21 cellular contexts compared by ENCODE assay signal in the genomic region with DNA sequence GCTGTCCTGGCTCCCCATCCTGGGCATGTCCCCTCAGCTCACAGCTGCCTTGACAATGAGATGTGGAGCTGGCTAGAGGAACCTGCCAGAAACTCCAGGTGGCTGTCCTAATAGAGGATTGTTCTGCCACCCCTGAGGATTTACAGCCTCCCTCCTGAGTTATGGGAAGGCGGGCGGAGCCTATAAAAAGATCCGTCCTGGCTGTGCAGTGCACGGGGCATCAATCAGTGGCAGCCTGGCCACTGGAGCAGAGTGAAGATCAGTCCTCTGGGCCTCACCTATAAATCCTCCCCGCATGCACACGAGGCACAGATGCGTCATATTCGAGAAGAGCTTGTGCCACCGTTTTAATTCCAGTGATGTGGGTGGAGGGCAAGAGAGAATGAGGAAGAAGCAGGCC.
"Had no signal": no experiment of that assay in that cellular context is flagged by ENCODE, and none has a peak within 500 bp of the region (broad histone marks: within the 10 kb centered on the region; RNA-seq: fewer than 3 reads in every experiment).

No MANE protein-coding gene starts in this region.

- H3K4me1 ChIP-seq: body of pancreas, esophagus muscularis mucosa, heart right ventricle, stomach, vagina had no signal

- H3K36me3 ChIP-seq: esophagus muscularis mucosa, heart right ventricle, ovary, stomach, vagina had no signal

- H3K27ac ChIP-seq: body of pancreas, esophagus muscularis mucosa, heart right ventricle, ovary, stomach, vagina had no signal

- H3K4me3 ChIP-seq: body of pancreas, esophagus muscularis mucosa, heart right ventricle, ovary, smooth muscle cell, stomach, vagina had no signal

- H3K9me3 ChIP-seq: body of pancreas, esophagus muscularis mucosa, heart right ventricle, ovary, stomach, vagina had no signal

- DNase-seq: activated B cell treated with CpG ODN at 0.5 μM for 24 hours; activated CD4-positive, alpha-beta T cell treated with anti-CD3 and anti-CD28 coated beads, Interleukin-2, amount 10 ng/mL, durations not matched to agents 7 days and 5 days; activated CD8-positive, alpha-beta T cell treated with anti-CD3 and anti-CD28 coated beads, Interleukin-2, amount 10 ng/mL, durations not matched to agents 7 days and 5 days; activated naive CD4-positive, alpha-beta T cell treated with Interleukin-2 at 50 U/mL for 16 hours; activated naive CD8-positive, alpha-beta T cell treated with anti-CD3 and anti-CD28 coated beads, Interleukin-2, amount 10 ng/mL, durations not matched to agents 7 days and 5 days; activated T-cell treated with anti-CD3 and anti-CD28 coated beads, Interleukin-2, amount 50 U/mL, for 24 hours; body of pancreas; dermis blood vessel endothelial cell; effector memory CD4-positive, alpha-beta T cell; heart right ventricle; mesenchymal stem cell; naive thymus-derived CD4-positive, alpha-beta T cell; ovary; stimulated activated CD4-positive, alpha-beta T cell treated with anti-CD3 and anti-CD28 coated beads, Interleukin-4, amount 100 ng/mL, for 24 hours; stomach; trophoblast cell had no signal

- ATAC-seq: activated CD8-positive, alpha-beta T cell treated with anti-CD3 and anti-CD28 coated beads, Interleukin-2, amount 10 ng/mL, durations not matched to agents 7 days and 5 days; body of pancreas; heart right ventricle; naive thymus-derived CD4-positive, alpha-beta T cell; sciatic nerve; stimulated activated effector memory CD8-positive, alpha-beta T cell treated with anti-CD3 and anti-CD28 coated beads, Interleukin-12 subunit alpha, Interleukin-12 subunit beta, amount 100 ng/mL, for 72 hours had no signal

- H3K4me2 ChIP-seq: smooth muscle cell had no signal

- H3K27me3 ChIP-seq: body of pancreas, ovary, stomach, vagina had no signal
